In the genomic region with DNA sequence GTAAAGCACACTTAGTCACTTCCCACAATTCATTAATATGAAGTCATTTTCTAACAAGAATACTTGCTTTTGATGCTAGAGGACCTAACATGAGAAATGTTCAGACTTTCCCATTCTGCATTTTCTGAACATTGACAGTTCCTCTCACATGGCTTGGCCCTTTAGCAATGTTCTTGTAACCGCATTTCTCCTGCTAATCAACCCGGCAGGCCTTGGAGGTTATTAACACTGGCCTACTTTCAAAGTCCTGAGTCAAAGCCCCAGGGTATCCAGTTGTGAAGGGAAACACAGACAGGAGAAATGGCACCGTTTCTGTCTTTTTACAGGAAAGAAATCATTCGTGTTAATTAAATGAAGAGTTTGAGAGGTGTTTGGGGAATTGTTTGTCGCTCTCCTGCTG, we compare ENCODE assay signal across 26 cellular contexts.
DNase-seq lines count a peak whose midpoint lies in the region; ATAC-seq and TF ChIP-seq lines count a peak whose summit lies in the region.
"Had no signal": no experiment of that assay in that cellular context is flagged by ENCODE, and none has a peak within 500 bp of the region (broad histone marks: within the 10 kb centered on the region; RNA-seq: fewer than 3 reads in every experiment).

No MANE protein-coding gene starts in this region.

- no peak overlapping the region for H2BK12ac ChIP-seq in trophoblast cell (ENCODE audit: low read length)

- H3K4ac ChIP-seq in trophoblast cell (ENCODE audit: low read depth, low read length): no peak overlapping the region

- H3K4me1 ChIP-seq in foreskin keratinocyte: peaks cover 13% of the 10 kb centered on the region
- H3K4me1 ChIP-seq in trophoblast cell (ENCODE audit: control insufficient read depth in 1 of 2, insufficient read depth in 2 of 2, low read length in 2 of 2): no peaks in the 10 kb centered on the region
- H3K4me1 ChIP-seq in left ventricle myocardium inferior: peaks cover 13% of the 10 kb centered on the region
- H3K4me1 ChIP-seq: spleen, uterus had no signal

- H3K23ac ChIP-seq in trophoblast cell (ENCODE audit: low read length): no peak overlapping the region

- H3K27me3 Mint-ChIP-seq in brain: no peaks in the 10 kb centered on the region
- H3K27me3 Mint-ChIP-seq in HFFc6 (ENCODE audit: insufficient read depth): no peaks in the 10 kb centered on the region
- H3K27me3 Mint-ChIP-seq: activated naive CD8-positive, alpha-beta T cell treated with anti-CD3 and anti-CD28 coated beads, Interleukin-2, amount 50 U/mL, for 24 hours; dendritic cell treated with granulocyte-macrophage colony-stimulating factor and Interleukin-4, amounts not matched to agents 40 ng/mL and 50 ng/mL, for 4 days; naive thymus-derived CD4-positive, alpha-beta T cell had no signal

- H4K8ac ChIP-seq in trophoblast cell (ENCODE audit: low read depth, low read length): no peak overlapping the region

- ATAC-seq in foreskin keratinocyte (peak; percentile 53), HG02610 (IDR thresholded peaks at IDR 0.05; ENCODE audit: unreplicated experiment) (no peak)
- ATAC-seq: activated CD8-positive, alpha-beta T cell treated with anti-CD3 and anti-CD28 coated beads, Interleukin-2, amount 10 ng/mL, durations not matched to agents 7 days and 5 days; activated naive CD8-positive, alpha-beta T cell treated with anti-CD3 and anti-CD28 coated beads, Interleukin-2, amount 50 U/mL, for 24 hours; naive thymus-derived CD4-positive, alpha-beta T cell; stimulated activated effector memory CD8-positive, alpha-beta T cell treated with anti-CD3 and anti-CD28 coated beads, Interleukin-12 subunit alpha, Interleukin-12 subunit beta, amount 100 ng/mL, for 72 hours had no signal

- WGBS in trophoblast cell (ENCODE audit: extremely low coverage, insufficient coverage, insufficient read length): no CpG with 5 or more reads among the region's 5 CpGs

- H3K27ac ChIP-seq in foreskin keratinocyte (no peak overlapping the region), trophoblast cell (ENCODE audit: low read depth, low read length) (no peak overlapping the region), left ventricle myocardium inferior (replicated peaks) (no peak overlapping the region)
- H3K27ac ChIP-seq: spleen, uterus had no signal

- H3K79me2 ChIP-seq in trophoblast cell (ENCODE audit: control insufficient read depth, insufficient read depth, low read length, poor library complexity): no peaks in the 10 kb centered on the region

- H3K4me1 Mint-ChIP-seq in brain: peaks cover 22% of the 10 kb centered on the region
- peaks cover 6% of the 10 kb centered on the region; the same call in 1 of the 2 replicates for H3K4me1 Mint-ChIP-seq in HFFc6 (ENCODE audit: low read depth)
- H3K4me1 Mint-ChIP-seq: activated naive CD8-positive, alpha-beta T cell treated with anti-CD3 and anti-CD28 coated beads, Interleukin-2, amount 50 U/mL, for 24 hours; naive thymus-derived CD4-positive, alpha-beta T cell; stimulated activated effector memory CD8-positive, alpha-beta T cell treated with anti-CD3 and anti-CD28 coated beads, Interleukin-12 subunit alpha, Interleukin-12 subunit beta, amount 100 ng/mL, for 72 hours had no signal

- H3K9ac ChIP-seq in trophoblast cell (ENCODE audit: low read length): no peak overlapping the region

- H3K27me3 ChIP-seq in foreskin keratinocyte (no peaks in the 10 kb centered on the region), trophoblast cell (ENCODE audit: insufficient read depth, low read length) (no peaks in the 10 kb centered on the region), left ventricle myocardium inferior (ENCODE audit: low read depth) (no peaks in the 10 kb centered on the region)
- H3K27me3 ChIP-seq: spleen, uterus had no signal

- no peak overlapping the region for H3K14ac ChIP-seq in trophoblast cell (ENCODE audit: low read length)

- TF ChIP-seq CTCF in brain (conservative IDR thresholded peaks at IDR 0.05) (no peak), foreskin keratinocyte (conservative IDR thresholded peaks at IDR 0.05) (no peak), HFFc6 (IDR thresholded peaks at IDR 0.05) (no peak), left ventricle myocardium inferior (IDR thresholded peaks at IDR 0.05; ENCODE audit: borderline replicate concordance) (no peak)

- no peaks in the 10 kb centered on the region for H3K36me3 Mint-ChIP-seq in brain
- H3K36me3 Mint-ChIP-seq in HFFc6 (ENCODE audit: low read depth): no peaks in the 10 kb centered on the region
- H3K36me3 Mint-ChIP-seq: stimulated activated effector memory CD8-positive, alpha-beta T cell treated with anti-CD3 and anti-CD28 coated beads, Interleukin-12 subunit alpha, Interleukin-12 subunit beta, amount 100 ng/mL, for 72 hours had no signal

- no peak overlapping the region for H3K18ac ChIP-seq in trophoblast cell (ENCODE audit: low read length)

- H3K4me2 ChIP-seq in trophoblast cell (ENCODE audit: low read length): no peak overlapping the region

- H3K36me3 ChIP-seq in trophoblast cell (ENCODE audit: control insufficient read depth in 1 of 2, insufficient read depth in 2 of 2, low read length in 2 of 2): no peaks in the 10 kb centered on the region
- no peaks in the 10 kb centered on the region for H3K36me3 ChIP-seq in left ventricle myocardium inferior
- H3K36me3 ChIP-seq: spleen, uterus had no signal

- H3K27ac Mint-ChIP-seq in brain (peak overlapping the region in 4 of 5 experiments; percentile 6 to 42 (median 7)), HFFc6 (no peak overlapping the region)
- H3K27ac Mint-ChIP-seq: activated CD8-positive, alpha-beta T cell treated with anti-CD3 and anti-CD28 coated beads, Interleukin-2, amount 10 ng/mL, durations not matched to agents 7 days and 5 days; activated naive CD8-positive, alpha-beta T cell treated with anti-CD3 and anti-CD28 coated beads, Interleukin-2, amount 50 U/mL, for 24 hours; dendritic cell treated with granulocyte-macrophage colony-stimulating factor and Interleukin-4, amounts not matched to agents 40 ng/mL and 50 ng/mL, for 4 days; naive thymus-derived CD4-positive, alpha-beta T cell; stimulated activated effector memory CD8-positive, alpha-beta T cell treated with anti-CD3 and anti-CD28 coated beads, Interleukin-12 subunit alpha, Interleukin-12 subunit beta, amount 100 ng/mL, for 72 hours; T-helper 1 cell treated with Interleukin-12 subunit alpha and Interleukin-12 subunit beta and Interleukin-4 antibody, amounts not matched to agents 30 μg/mL and 1 μg/mL, for 36 hours had no signal

- H4K91ac ChIP-seq in trophoblast cell (ENCODE audit: low read depth, low read length): no peak overlapping the region

- H3K4me3 ChIP-seq in trophoblast cell (ENCODE audit: low read depth, low read length): no peak overlapping the region
- no peak overlapping the region for H3K4me3 ChIP-seq in left ventricle myocardium inferior
- H3K4me3 ChIP-seq: spleen, uterus had no signal

- H2AFZ ChIP-seq in trophoblast cell (ENCODE audit: insufficient read depth, low read length, poor library complexity): no peak overlapping the region

- H4K12ac ChIP-seq in trophoblast cell (ENCODE audit: low read depth, low read length): no peak overlapping the region

- no peak overlapping the region for H2AK5ac ChIP-seq in trophoblast cell (ENCODE audit: low read length)

- intact Hi-C loops in left ventricle myocardium inferior (cut with micrococcal nuclease): no loop called here

- no peaks in the 10 kb centered on the region for H3K9me3 Mint-ChIP-seq in brain
- no peaks in the 10 kb centered on the region for H3K9me3 Mint-ChIP-seq in HFFc6

- peak overlapping the region in 1 of 5 experiments; percentile 2 for H3K4me3 Mint-ChIP-seq in brain
- H3K4me3 Mint-ChIP-seq in HFFc6: no peak overlapping the region
- H3K4me3 Mint-ChIP-seq: activated CD8-positive, alpha-beta T cell treated with anti-CD3 and anti-CD28 coated beads, Interleukin-2, amount 10 ng/mL, durations not matched to agents 7 days and 5 days; activated naive CD8-positive, alpha-beta T cell treated with anti-CD3 and anti-CD28 coated beads, Interleukin-2, amount 50 U/mL, for 24 hours; dendritic cell treated with granulocyte-macrophage colony-stimulating factor and Interleukin-4, amounts not matched to agents 40 ng/mL and 50 ng/mL, for 4 days; naive thymus-derived CD4-positive, alpha-beta T cell; stimulated activated effector memory CD8-positive, alpha-beta T cell treated with anti-CD3 and anti-CD28 coated beads, Interleukin-12 subunit alpha, Interleukin-12 subunit beta, amount 100 ng/mL, for 72 hours; T-helper 1 cell treated with Interleukin-12 subunit alpha and Interleukin-12 subunit beta and Interleukin-4 antibody, amounts not matched to agents 30 μg/mL and 1 μg/mL, for 36 hours had no signal

- DNase-seq in H4 (ENCODE audit: low spot score) (peak; percentile 5), foreskin keratinocyte (peak in 1 of 2 donors; percentile 29), retina (peak; percentile 58), HFFc6 (no peak), trophoblast cell (no peak), left ventricle myocardium inferior (no peak)
- DNase-seq: activated CD4-positive, alpha-beta T cell treated with anti-CD3 and anti-CD28 coated beads for 1 hour; activated CD8-positive, alpha-beta T cell treated with anti-CD3 and anti-CD28 coated beads, Interleukin-2, amount 10 ng/mL, durations not matched to agents 7 days and 5 days; activated gamma-delta T cell; activated naive CD8-positive, alpha-beta T cell treated with anti-CD3 and anti-CD28 coated beads, Interleukin-2, amount 50 U/mL, for 24 hours; glutamatergic neuron; HCEC 1CT; left colon; MM.1S; naive thymus-derived CD4-positive, alpha-beta T cell; NCI-H1417 treated with DMSO at 0.1 percent for 48 hours; NCI-H2081 treated with DMSO at 0.1 percent for 48 hours; RPMI8226; spleen; stimulated activated CD4-positive, alpha-beta T cell treated with anti-CD3 and anti-CD28 coated beads, Interleukin-2, amount 100 ng/mL, for 48 hours; uterus had no signal

- H2BK120ac ChIP-seq in trophoblast cell (ENCODE audit: insufficient read depth, low read length, poor library complexity): no peak overlapping the region

- no peak overlapping the region for H2BK5ac ChIP-seq in trophoblast cell (ENCODE audit: low read depth, low read length, poor library complexity)

- no peaks in the 10 kb centered on the region for H3K9me3 ChIP-seq in trophoblast cell (ENCODE audit: insufficient read depth, low read depth, low read length)
- no peaks in the 10 kb centered on the region for H3K9me3 ChIP-seq in left ventricle myocardium inferior (replicated peaks)
- H3K9me3 ChIP-seq: uterus had no signal

- H3K79me1 ChIP-seq in trophoblast cell (ENCODE audit: low read length): no peaks in the 10 kb centered on the region

Comparison
In these comparisons a context has a peak if more than half of its experiments do, and no peak if none do; other contexts are left out.
1. DNase-seq: peak in H4 (single experiment) and retina (single experiment); none in HFFc6 (single experiment), trophoblast cell (0 of 2) and left ventricle myocardium inferior (single experiment).